In the genomic region with DNA sequence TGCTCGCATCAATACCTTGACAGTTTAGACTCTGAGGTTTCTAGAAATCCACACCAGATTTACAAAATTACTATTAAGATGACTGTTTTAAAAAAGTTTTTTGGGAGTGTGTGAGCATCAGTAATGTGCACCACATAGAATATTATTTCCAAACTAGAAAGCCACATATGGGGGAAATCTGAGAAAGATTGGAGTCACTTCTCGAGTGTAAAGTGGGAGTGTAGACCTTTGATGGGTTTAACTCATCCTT, we compare ENCODE assay signal across 8 cellular contexts. TPM values are rescaled to one million over a fixed set of nuclear protein-coding genes. Genes with fewer than 3 reads are reported as not detected.
DNase-seq lines count a peak whose midpoint lies in the region; ATAC-seq and TF ChIP-seq lines count a peak whose summit lies in the region.
"Had no signal": no experiment of that assay in that cellular context is flagged by ENCODE, and none has a peak within 500 bp of the region (broad histone marks: within the 10 kb centered on the region; RNA-seq: fewer than 3 reads in every experiment).

No MANE protein-coding gene starts in this region.

- H3K79me2 ChIP-seq in mesendoderm (ENCODE audit: control insufficient read depth, insufficient read depth, low read length), result no peaks in the 10 kb centered on the region

- H3K23ac ChIP-seq in neuronal stem cell (ENCODE audit: low read depth, low read length, poor library complexity) (no peak overlapping the region), mesendoderm (ENCODE audit: low read length) (no peak overlapping the region)

- H3K56ac ChIP-seq in mesendoderm (ENCODE audit: low read length), result no peak overlapping the region

- H3K4me2 ChIP-seq in neuronal stem cell (ENCODE audit: insufficient read depth, low read length, poor library complexity, severe bottlenecking) (peak overlapping the region; percentile 82), mesendoderm (ENCODE audit: low read length) (no peak overlapping the region)

- H3K27ac ChIP-seq in HUES6 (ENCODE audit: low read depth, low read length) (no peak overlapping the region), neuronal stem cell (replicated peaks; ENCODE audit: low read length) (no peak overlapping the region), left lung (no peak overlapping the region), mesendoderm (ENCODE audit: low read depth, low read length) (no peak overlapping the region)

- CTCF ChIA-PET in Calu3 (lab: Charles Lee), result no interaction called here

- TF ChIP-seq CTCF in Calu3 (IDR thresholded peaks at IDR 0.05; ENCODE audit: unreplicated experiment) (no peak), chondrocyte (IDR thresholded peaks at IDR 0.05) (no peak), left lung (IDR thresholded peaks at IDR 0.05) (no peak)

- no peak overlapping the region for H3K14ac ChIP-seq in neuronal stem cell (ENCODE audit: low read length)

- H3K27me3 Mint-ChIP-seq in Calu3 (ENCODE audit: unreplicated experiment) (peaks cover 15% of the 10 kb centered on the region), chondrocyte (ENCODE audit: low read depth) (peaks cover 44% of the 10 kb centered on the region)

- H3K9me3 ChIP-seq in HUES6 (ENCODE audit: control insufficient read depth, insufficient read depth, low read depth, low read length) (no peaks in the 10 kb centered on the region), neuronal stem cell (replicated peaks in 1 of 2; ENCODE audit: control insufficient read depth in 2 of 2, insufficient read depth in 1 of 2, low read depth in 1 of 2, low read length in 2 of 2) (no peaks in the 10 kb centered on the region), left lung (no peaks in the 10 kb centered on the region)

- H3K36me3 ChIP-seq in HUES6 (ENCODE audit: control insufficient read depth, insufficient read depth, low read length), result no peaks in the 10 kb centered on the region
- H3K36me3 ChIP-seq in neuronal stem cell (replicated peaks in 1 of 2; ENCODE audit: control insufficient read depth in 2 of 2, insufficient read depth in 2 of 2, low read length in 2 of 2), result no peaks in the 10 kb centered on the region
- no peaks in the 10 kb centered on the region for H3K36me3 ChIP-seq in left lung
- no peaks in the 10 kb centered on the region for H3K36me3 ChIP-seq in mesendoderm (ENCODE audit: control insufficient read depth, insufficient read depth, low read length)

- H2BK120ac ChIP-seq in neuronal stem cell (ENCODE audit: low read depth, low read length), result no peak overlapping the region
- H2BK120ac ChIP-seq in mesendoderm (ENCODE audit: low read depth, low read length), result no peak overlapping the region

- intact Hi-C loops in Calu3 (cut with micrococcal nuclease; ENCODE audit: unreplicated experiment) (no loop called here), left lung (cut with DNase I) (no loop called here)

- H3K4me3 Mint-ChIP-seq in Calu3 (ENCODE audit: low read depth, unreplicated experiment) (peak overlapping the region; percentile 60), chondrocyte (ENCODE audit: unreplicated experiment) (peak overlapping the region; percentile 56)

- peak overlapping the region; percentile 76 for H3K4me3 ChIP-seq in HUES6 (ENCODE audit: low read depth, low read length)
- H3K4me3 ChIP-seq in neuronal stem cell (ENCODE audit: low read length in 2 of 2), result peak overlapping the region in 1 of 2 donors; percentile 52
- peak overlapping the region in 1 of 2 donors; percentile 50 for H3K4me3 ChIP-seq in left lung
- no peak overlapping the region for H3K4me3 ChIP-seq in mesendoderm (ENCODE audit: low read length)

- no peak for ATAC-seq in left lung

- no peak overlapping the region for H2BK12ac ChIP-seq in neuronal stem cell (ENCODE audit: low read length)

- H3K4me1 Mint-ChIP-seq in Calu3 (ENCODE audit: low read depth, unreplicated experiment), result no peaks in the 10 kb centered on the region
- H3K4me1 Mint-ChIP-seq in chondrocyte (ENCODE audit: low read depth), result peaks cover 6% of the 10 kb centered on the region

- peak overlapping the region; percentile 97 for H2AFZ ChIP-seq in neuronal stem cell (ENCODE audit: low read length)

- H4K8ac ChIP-seq in neuronal stem cell (ENCODE audit: low read depth, low read length), result no peak overlapping the region
- H4K8ac ChIP-seq in mesendoderm (ENCODE audit: low read depth, low read length), result no peak overlapping the region

- H3K4ac ChIP-seq in neuronal stem cell (ENCODE audit: low read length) (no peak overlapping the region), mesendoderm (ENCODE audit: low read depth, low read length) (no peak overlapping the region)

- H3K9me3 Mint-ChIP-seq in Calu3 (ENCODE audit: low read depth, unreplicated experiment), result no peaks in the 10 kb centered on the region
- H3K9me3 Mint-ChIP-seq in chondrocyte (ENCODE audit: low read depth), result no peaks in the 10 kb centered on the region

- H3K27me3 ChIP-seq in HUES6 (ENCODE audit: control insufficient read depth, insufficient read depth, low read length) (peaks cover 46% of the 10 kb centered on the region), neuronal stem cell (ENCODE audit: control insufficient read depth in 3 of 3, insufficient read depth in 3 of 3, low read depth in 1 of 3, low read length in 3 of 3) (peaks cover 2 to 61% (median 17%) of the 10 kb centered on the region in 3 experiments), left lung (peaks cover 11 to 71% of the 10 kb centered on the region in 2 donors), mesendoderm (ENCODE audit: insufficient read depth, low read length, poor library complexity) (peaks cover 8% of the 10 kb centered on the region)

- no CpG with 5 or more reads among the region's 2 CpGs for WGBS in neuronal stem cell (ENCODE audit: extremely low coverage in 2 of 2, insufficient read length in 2 of 2, insufficient replicate concordance in 1 of 2), 2 donors
- WGBS in mesendoderm (ENCODE audit: extremely low coverage, insufficient coverage, low lambda C conversion rate), result no CpG with 5 or more reads among the region's 2 CpGs

- DNase-seq in Calu3, result no peak
- DNase-seq in chondrocyte (ENCODE audit: low spot score), result no peak
- DNase-seq in neuronal stem cell (ENCODE audit: low spot score), result no peak
- DNase-seq in activated effector memory CD4-positive, alpha-beta T cell treated with anti-CD3 and anti-CD28 coated beads, Interleukin-2, amount 50 U/mL, for 16 hours, result no peak
- DNase-seq in left lung, result no peak
- no peak for DNase-seq in mesendoderm
- DNase-seq: GOT3 had no signal

- H2BK5ac ChIP-seq in neuronal stem cell (ENCODE audit: low read length) (no peak overlapping the region), mesendoderm (ENCODE audit: low read length) (no peak overlapping the region)

- H2AK5ac ChIP-seq in neuronal stem cell (ENCODE audit: low read depth, low read length), result no peak overlapping the region
- H2AK5ac ChIP-seq in mesendoderm (ENCODE audit: low read length), result no peak overlapping the region

- no peak overlapping the region for H3K18ac ChIP-seq in neuronal stem cell (ENCODE audit: low read length)
- H3K18ac ChIP-seq in mesendoderm (ENCODE audit: low read length), result no peak overlapping the region

- peaks cover 12% of the 10 kb centered on the region for H3K36me3 Mint-ChIP-seq in Calu3 (ENCODE audit: insufficient read depth, unreplicated experiment)
- H3K36me3 Mint-ChIP-seq in chondrocyte (ENCODE audit: low read depth), result no peaks in the 10 kb centered on the region

- BruUV-seq in Calu3 (replicated peaks; lab: Mats Ljungman, UMichigan), result no TSS peak

- H3K79me1 ChIP-seq in neuronal stem cell (ENCODE audit: low read depth, low read length), result no peaks in the 10 kb centered on the region
- no peaks in the 10 kb centered on the region for H3K79me1 ChIP-seq in mesendoderm (ENCODE audit: low read length)

- H3K9ac ChIP-seq in HUES6 (ENCODE audit: low read length) (no peak overlapping the region), neuronal stem cell (ENCODE audit: low read depth, low read length, poor library complexity) (no peak overlapping the region), mesendoderm (ENCODE audit: low read length) (no peak overlapping the region)

- H3K4me1 ChIP-seq in HUES6 (ENCODE audit: control insufficient read depth, insufficient read depth, low read length) (peaks cover 3% of the 10 kb centered on the region; the same call in 1 of the 2 replicates), neuronal stem cell (ENCODE audit: control insufficient read depth in 2 of 2, insufficient read depth in 1 of 2, low read depth in 1 of 2, low read length in 2 of 2) (peaks cover 0 to 4% of the 10 kb centered on the region in 2 donors), left lung (peaks cover 6 to 15% of the 10 kb centered on the region in 2 donors), mesendoderm (ENCODE audit: control insufficient read depth, low read depth, low read length) (no peaks in the 10 kb centered on the region)

- H2BK15ac ChIP-seq in neuronal stem cell (ENCODE audit: low read length), result no peak overlapping the region
- no peak overlapping the region for H2BK15ac ChIP-seq in mesendoderm (replicated peaks; ENCODE audit: low read depth)

- H4K91ac ChIP-seq in neuronal stem cell (ENCODE audit: low read depth, low read length, poor library complexity), result no peak overlapping the region

- H3K27ac Mint-ChIP-seq in Calu3 (ENCODE audit: unreplicated experiment) (no peak overlapping the region), chondrocyte (ENCODE audit: unreplicated experiment) (no peak overlapping the region)

- H4K5ac ChIP-seq in mesendoderm (ENCODE audit: low read length), result no peak overlapping the region

RNA-seq across cellular contexts. Expression of gene RIMKLA, which starts 0.8 kb away (rescaled TPM):
- 0.95 and 1.3 TPM in 2 replicates for total RNA-seq in Calu3 (2022)
- total RNA-seq in chondrocyte, result 0.18 to 0.27 TPM in 2 of 3 replicates, not detected in the other
- 0.47 TPM for polyA plus RNA-seq in neuronal stem cell (2013, experiment 1 of 2)
- 0.54 TPM for polyA plus RNA-seq in neuronal stem cell (2013, experiment 2 of 2)
- 10 to 100 TPM in 1 of 2 donors, 1 to 10 TPM in 1; 7.8 to 11.4 TPM for total RNA-seq in left lung
- polyA plus RNA-seq in mesendoderm (2013, experiment 1 of 2), result 0.56 TPM
- 0.66 TPM for polyA plus RNA-seq in mesendoderm (2013, experiment 2 of 2)

RNA-seq across cellular contexts. Expression of gene FOXJ3, which starts 46.3 kb away (rescaled TPM):
- total RNA-seq in Calu3 (2022) (51.4 and 52.4 TPM in 2 replicates), chondrocyte (26.3 to 30.9 TPM (median 29.2 TPM) in 3 replicates), left lung (10 to 100 TPM; 39.6 to 46.2 TPM)
- polyA plus RNA-seq in neuronal stem cell (2013, experiment 1 of 2), result 35.0 TPM
- 35.9 TPM for polyA plus RNA-seq in neuronal stem cell (2013, experiment 2 of 2)
- polyA plus RNA-seq in mesendoderm (2013, experiment 1 of 2), result 32.4 TPM
- 33.7 TPM for polyA plus RNA-seq in mesendoderm (2013, experiment 2 of 2)
